ENCODE assay signal across 8 cellular contexts in genomic region chr18:63237486-63237885, GRCh38.
A peak's percentile ranks its signal among the peaks of the same experiment; 100 is the strongest.
DNase-seq lines count a peak whose midpoint lies in the region; FAIRE-seq and TF ChIP-seq lines count a peak whose summit lies in the region.

No MANE protein-coding gene starts in this region.

- H3K4me1 ChIP-seq in esophagus muscularis mucosa: peaks cover 20 to 47% (median 43%) of the 10 kb centered on the region in 4 donors
- peaks cover 19% of the 10 kb centered on the region for H3K4me1 ChIP-seq in osteoblast (ENCODE audit: insufficient read depth, low read length)

- no peak for FAIRE-seq in GM12892 (lab: Jason Lieb, UNC)

- H3K9me3 ChIP-seq in esophagus muscularis mucosa: no peaks in the 10 kb centered on the region
- no peaks in the 10 kb centered on the region for H3K9me3 ChIP-seq in osteoblast (ENCODE audit: low read depth, low read length)

- no peaks in the 10 kb centered on the region for H3K79me2 ChIP-seq in osteoblast (ENCODE audit: insufficient read depth, low read length)

- peak overlapping the region; percentile 87 for H3K4me2 ChIP-seq in osteoblast (ENCODE audit: insufficient read depth, low read length)

- no peak for TF ChIP-seq EP300 in esophagus muscularis mucosa (IDR thresholded peaks at IDR 0.05)

- DNase-seq in AG08395 (ENCODE audit: low spot score) (peak; percentile 38), RPMI7951 (ENCODE audit: low read depth) (peak; percentile 47), esophagus muscularis mucosa (ENCODE audit: extremely low spot score) (no peak), osteoblast (ENCODE audit: insufficient read length, low spot score, missing footprints) (no peak), SK-N-DZ (ENCODE audit: low spot score) (no peak), NCI-H146 (lab: John Stamatoyannopoulos, UW) (no peak), GM12892 (ENCODE audit: insufficient read length) (no peak)
- DNase-seq in NK-92 treated with Interleukin-12 subunit alpha and Interleukin-12 subunit beta, amount 100 ng/mL, for 24 hours (lab: John Stamatoyannopoulos, UW): no peak

- peak overlapping the region; percentile 89 for H2AFZ ChIP-seq in osteoblast (ENCODE audit: low read length)

- H3K4me3 ChIP-seq in esophagus muscularis mucosa: peak overlapping the region; percentile 7 to 39 (median 20)
- H3K4me3 ChIP-seq in osteoblast (ENCODE audit: insufficient read depth, low read length): peak overlapping the region; percentile 64

- TF ChIP-seq CTCF in esophagus muscularis mucosa (IDR thresholded peaks at IDR 0.05): no peak
- no peak for TF ChIP-seq CTCF in osteoblast (IDR thresholded peaks at IDR 0.05; ENCODE audit: extremely low read depth, low read depth, low read length)

- intact Hi-C loops in esophagus muscularis mucosa (cut with DNase I): loop anchor here (5.0 kb wide), 1 partner anchor 80 kb away; the partner anchor contains the start of gene BCL2

- H3K27ac ChIP-seq in esophagus muscularis mucosa (replicated peaks in 1 of 4): peak overlapping the region; percentile 85 to 90 (median 86)
- H3K27ac ChIP-seq in osteoblast (ENCODE audit: low read depth, low read length): peak overlapping the region; percentile 98

- WGBS in esophagus muscularis mucosa: 29% methylated on average over 2 of the region's 2 CpGs

- H3K36me3 ChIP-seq in esophagus muscularis mucosa: no peaks in the 10 kb centered on the region
- no peaks in the 10 kb centered on the region for H3K36me3 ChIP-seq in osteoblast (ENCODE audit: insufficient read depth, low read length)

- TF ChIP-seq POLR2A in esophagus muscularis mucosa (IDR thresholded peaks at IDR 0.05; ENCODE audit: low read depth) (no peak), GM12892 (IDR thresholded peaks at IDR 0.05; ENCODE audit: low read depth, low read length) (no peak)

- H4K20me1 ChIP-seq in osteoblast (ENCODE audit: insufficient read depth, low read length): no peaks in the 10 kb centered on the region

- H3K27me3 ChIP-seq in esophagus muscularis mucosa (no peaks in the 10 kb centered on the region), osteoblast (ENCODE audit: insufficient read depth, low read length) (peaks cover 4% of the 10 kb centered on the region)

Comparison
In these comparisons a context has a peak if more than half of its experiments do, and no peak if none do; other contexts are left out.
1. DNase-seq: peak in AG08395 (single experiment) and RPMI7951 (single experiment); none in esophagus muscularis mucosa (single experiment), osteoblast (single experiment), SK-N-DZ (single experiment), NCI-H146 (single experiment), GM12892 (single experiment) and NK-92 treated with Interleukin-12 subunit alpha and Interleukin-12 subunit beta, amount 100 ng/mL, for 24 hours (single experiment).